Comparison of ENCODE assay signal across 24 cellular contexts in genomic region chr3:128473737-128474136, GRCh38. TPM values are rescaled to one million over a fixed set of nuclear protein-coding genes. Genes with fewer than 3 reads are reported as not detected.
DNase-seq lines count a peak whose midpoint lies in the region; ATAC-seq, FAIRE-seq and TF ChIP-seq lines count a peak whose summit lies in the region.
"Had no signal": no experiment of that assay in that cellular context is flagged by ENCODE, and none has a peak within 500 bp of the region (broad histone marks: within the 10 kb centered on the region; RNA-seq: fewer than 3 reads in every experiment).

No MANE protein-coding gene starts in this region.

- H3K27me3 Mint-ChIP-seq in type B pancreatic cell: peaks cover 60% of the 10 kb centered on the region
- H3K27me3 Mint-ChIP-seq in naive thymus-derived CD8-positive, alpha-beta T cell: peaks cover 5 to 35% (median 22%) of the 10 kb centered on the region in 5 donors

- no peak overlapping the region for H3K4me3 ChIP-seq in HepG2 (replicated peaks in 1 of 3; ENCODE audit: insufficient read depth in 1 of 3, low read depth in 2 of 3, low read length in 3 of 3)
- no peak overlapping the region for H3K4me3 ChIP-seq in right lobe of liver
- no peak overlapping the region for H3K4me3 ChIP-seq in body of pancreas
- H3K4me3 ChIP-seq: BLaER1 treated with 17β-estradiol and CSF1 and Interleukin-3, amounts not matched to agents 10 nM and 100 nM; GM12878 had no signal

- H3K9ac ChIP-seq in HepG2 (ENCODE audit: insufficient read depth, low read depth, low read length): no peak overlapping the region
- H3K9ac ChIP-seq: BLaER1 treated with 17β-estradiol and CSF1 and Interleukin-3, amounts not matched to agents 10 nM and 100 nM had no signal

- TF ChIP-seq EP300 in HepG2 (IDR thresholded peaks at IDR 0.05; ENCODE audit: low read depth in 2 of 2, low read length in 2 of 2) (no peak), HepG2 (CRISPR knock-in tag; IDR thresholded peaks at IDR 0.05; ENCODE audit: borderline replicate concordance) (no peak)

- CTCF ChIA-PET in HepG2 (lab: Yijun Ruan, JAX; ENCODE audit: low intra/inter-chr PET ratio, low total read pairs): no interaction called here

- H3K36me3 ChIP-seq in HepG2 (replicated peaks in 1 of 2; ENCODE audit: control insufficient read depth in 1 of 2, insufficient read depth in 2 of 2, low read length in 2 of 2) (no peaks in the 10 kb centered on the region), right lobe of liver (no peaks in the 10 kb centered on the region), body of pancreas (replicated peaks in 1 of 2; ENCODE audit: insufficient read depth in 1 of 2, low read depth in 2 of 2) (no peaks in the 10 kb centered on the region)
- H3K36me3 ChIP-seq: BLaER1 treated with 17β-estradiol and CSF1 and Interleukin-3, amounts not matched to agents 10 nM and 100 nM had no signal

- no peaks in the 10 kb centered on the region for H4K20me1 ChIP-seq in HepG2 (ENCODE audit: insufficient read depth, low read length)

- DNase-seq in HepG2 (ENCODE audit: low spot score) (no peak), right lobe of liver (no peak), body of pancreas (no peak), type B pancreatic cell (ENCODE audit: extremely low spot score, unreplicated experiment) (no peak), Ammon's horn (ENCODE audit: low spot score) (no peak)
- no peak for DNase-seq in naive thymus-derived CD8-positive, alpha-beta T cell
- DNase-seq: CD4-positive, alpha-beta T cell; CD8-positive, alpha-beta memory T cell; DMS79; EL; GDM1; GOT3; H9; HFFc6 had no signal

- H2AFZ ChIP-seq in HepG2 (ENCODE audit: low read length): no peak overlapping the region

- no peak for TF ChIP-seq CTCF in HepG2 (CRISPR knock-in tag; IDR thresholded peaks at IDR 0.05)
- no peak for TF ChIP-seq CTCF in right lobe of liver (IDR thresholded peaks at IDR 0.05)
- TF ChIP-seq CTCF in body of pancreas (IDR thresholded peaks at IDR 0.05): no peak
- no peak for TF ChIP-seq CTCF in type B pancreatic cell (conservative IDR thresholded peaks at IDR 0.05)

- no peak overlapping the region for H3K4me2 ChIP-seq in HepG2 (ENCODE audit: low read depth, low read length)

- H3K27ac ChIP-seq in HepG2 (ENCODE audit: extremely low read length, insufficient read depth, low read length): no peak overlapping the region
- no peak overlapping the region for H3K27ac ChIP-seq in right lobe of liver
- H3K27ac ChIP-seq in body of pancreas: peak overlapping the region; percentile 50 to 63 (median 58)
- H3K27ac ChIP-seq: 22Rv1; BLaER1 treated with 17β-estradiol and CSF1 and Interleukin-3, amounts not matched to agents 10 nM and 100 nM had no signal

- H3K9me3 Mint-ChIP-seq in type B pancreatic cell: no peaks in the 10 kb centered on the region
- peaks cover 0 to 4% (median 0%) of the 10 kb centered on the region in 9 donors for H3K9me3 Mint-ChIP-seq in naive thymus-derived CD8-positive, alpha-beta T cell
- H3K9me3 Mint-ChIP-seq: CD14-positive monocyte; CD4-positive, alpha-beta T cell had no signal

- no TSS peak for BruUV-seq in HepG2 (replicated peaks; lab: Mats Ljungman, UMichigan)

- POLR2A ChIA-PET in HepG2 (lab: Yijun Ruan, JAX): no interaction called here
- POLR2A ChIA-PET in naive thymus-derived CD8-positive, alpha-beta T cell (lab: Charles Lee): no interaction called here

- peaks cover 11% of the 10 kb centered on the region for H3K36me3 Mint-ChIP-seq in type B pancreatic cell
- no peaks in the 10 kb centered on the region for H3K36me3 Mint-ChIP-seq in naive thymus-derived CD8-positive, alpha-beta T cell
- H3K36me3 Mint-ChIP-seq: CD14-positive monocyte; CD8-positive, alpha-beta memory T cell had no signal

- ATAC-seq in HepG2 (no peak), right lobe of liver (no peak), body of pancreas (no peak)
- no peak for ATAC-seq in naive thymus-derived CD8-positive, alpha-beta T cell
- ATAC-seq: GM12878, HCT116 had no signal

- no peak for TF ChIP-seq RAD21 in HepG2 (CRISPR knock-in tag; IDR thresholded peaks at IDR 0.05)

- peak overlapping the region; percentile 3 for H3K27ac Mint-ChIP-seq in type B pancreatic cell
- H3K27ac Mint-ChIP-seq in naive thymus-derived CD8-positive, alpha-beta T cell: no peak overlapping the region
- H3K27ac Mint-ChIP-seq: CD4-positive, alpha-beta T cell; CD8-positive, alpha-beta memory T cell; H9; HFFc6 had no signal

- H3K27me3 ChIP-seq in HepG2 (ENCODE audit: control insufficient read depth in 1 of 2, insufficient read depth in 2 of 2, low read length in 2 of 2) (peaks cover 8 to 74% of the 10 kb centered on the region in 2 experiments), right lobe of liver (no peaks in the 10 kb centered on the region), body of pancreas (no peaks in the 10 kb centered on the region)
- H3K27me3 ChIP-seq: BE2C had no signal

- H3K4me1 Mint-ChIP-seq in type B pancreatic cell (ENCODE audit: unreplicated experiment): no peaks in the 10 kb centered on the region
- peaks cover 0 to 4% (median 0%) of the 10 kb centered on the region in 4 donors for H3K4me1 Mint-ChIP-seq in naive thymus-derived CD8-positive, alpha-beta T cell
- H3K4me1 Mint-ChIP-seq: CD14-positive monocyte; CD8-positive, alpha-beta memory T cell had no signal

- intact Hi-C loops in HepG2 (cut with micrococcal nuclease; ENCODE audit: unreplicated experiment): no loop called here
- intact Hi-C loops in right lobe of liver (cut with DNase I): no loop called here
- intact Hi-C loops in body of pancreas (cut with DNase I): no loop called here

- TF ChIP-seq POLR2A in HepG2 (IDR thresholded peaks at IDR 0.05; ENCODE audit: insufficient read depth in 1 of 2, low read depth in 2 of 2, low read length in 2 of 2) (no peak), right lobe of liver (IDR thresholded peaks at IDR 0.05) (no peak), body of pancreas (IDR thresholded peaks at IDR 0.05) (no peak)

- H3K4me3 Mint-ChIP-seq in type B pancreatic cell: no peak overlapping the region
- H3K4me3 Mint-ChIP-seq in naive thymus-derived CD8-positive, alpha-beta T cell: no peak overlapping the region
- H3K4me3 Mint-ChIP-seq: CD14-positive monocyte; CD4-positive, alpha-beta T cell; H9; HFFc6 had no signal

- H3K9me3 ChIP-seq in HepG2 (ENCODE audit: low read length) (no peaks in the 10 kb centered on the region), right lobe of liver (no peaks in the 10 kb centered on the region), body of pancreas (no peaks in the 10 kb centered on the region)
- H3K9me3 ChIP-seq: BE2C; BLaER1 treated with 17β-estradiol and CSF1 and Interleukin-3, amounts not matched to agents 10 nM and 100 nM had no signal

- no peaks in the 10 kb centered on the region for H3K79me2 ChIP-seq in HepG2 (ENCODE audit: insufficient read depth, low read length)

- no peaks in the 10 kb centered on the region for H3K4me1 ChIP-seq in HepG2 (ENCODE audit: insufficient read depth, low read length)
- no peaks in the 10 kb centered on the region for H3K4me1 ChIP-seq in right lobe of liver
- peaks cover 18% of the 10 kb centered on the region for H3K4me1 ChIP-seq in body of pancreas

- no peak for FAIRE-seq in HepG2 (lab: Jason Lieb, UNC)
- FAIRE-seq: A204.1, D721Med, GM12878, GM19239 had no signal

- WGBS in HepG2 (ENCODE audit: low lambda C conversion rate): 0% methylated on average over 3 of the region's 4 CpGs
- 40% methylated on average over 1 of the region's 4 CpGs for WGBS in right lobe of liver (ENCODE audit: insufficient coverage, low coverage, low lambda C conversion rate, missing lambda C conversion rate)
- 52 to 68% methylated on average over 4 of the region's 4 CpGs for WGBS in body of pancreas, 2 donors

- in situ Hi-C loops in HepG2 (cut with HindIII; ENCODE audit: extremely low pct_ligation_motif_present, low pct_unique_long_range_greater_than_20kb): no loop called here

RNA-seq across cellular contexts. Expression of gene DNAJB8, which starts 7.0 kb away (rescaled TPM):
- total RNA-seq in HepG2 (2016; rRNA removed; fragmentation: Illumina TruSeq; extraction: Trizol): not detected in 2 replicates
- total RNA-seq in HepG2 (2016; cell fraction: cytosol; rRNA removed; fragmentation: Illumina TruSeq; extraction: Trizol; ENCODE audit: low read depth): not detected in 2 replicates
- total RNA-seq in HepG2 (2016; cell fraction: insoluble cytoplasmic fraction; rRNA removed; fragmentation: Illumina TruSeq; extraction: Trizol): not detected in 2 replicates
- total RNA-seq in HepG2 (2016; cell fraction: membrane; rRNA removed; fragmentation: Illumina TruSeq; extraction: Trizol): not detected in 2 replicates
- not detected in 2 replicates for total RNA-seq in HepG2 (2016; cell fraction: nucleus; rRNA removed; fragmentation: Illumina TruSeq; extraction: Trizol)
- not detected in 2 replicates for polyA plus RNA-seq in HepG2 (2011; rRNA removed)
- polyA plus RNA-seq in HepG2 (2011; cell fraction: cytosol; rRNA removed): not detected in 2 replicates
- polyA plus RNA-seq in HepG2 (2011; cell fraction: nucleus; rRNA removed): not detected in 2 replicates
- polyA plus RNA-seq in HepG2 (2012): not detected in 2 replicates
- not detected in 2 replicates for polyA plus RNA-seq in HepG2 (2016; cell fraction: cytosol; fragmentation: Illumina TruSeq; extraction: Trizol; ENCODE audit: low read depth)
- polyA plus RNA-seq in HepG2 (2016; cell fraction: insoluble cytoplasmic fraction; fragmentation: Illumina TruSeq; extraction: Trizol; ENCODE audit: low read depth): not detected in 2 replicates
- polyA plus RNA-seq in HepG2 (2016; cell fraction: membrane; fragmentation: Illumina TruSeq; extraction: Trizol; ENCODE audit: low read depth): not detected in 2 replicates
- not detected in 2 replicates for polyA plus RNA-seq in HepG2 (2016; cell fraction: nucleus; fragmentation: Illumina TruSeq; extraction: Trizol; ENCODE audit: insufficient read depth, low read depth)
- polyA minus RNA-seq in HepG2 (2011; rRNA and poly(A)+ RNA removed; ENCODE audit: low replicate concordance): not detected in 2 replicates
- polyA minus RNA-seq in HepG2 (2011; cell fraction: cytosol; rRNA and poly(A)+ RNA removed): not detected in 2 replicates
- polyA minus RNA-seq in HepG2 (2011; cell fraction: nucleus; rRNA and poly(A)+ RNA removed): not detected in 2 replicates
- not detected for total RNA-seq in right lobe of liver
- total RNA-seq in body of pancreas: not detected
- total RNA-seq in type B pancreatic cell (ENCODE audit: low replicate concordance): not detected in 2 replicates
- not detected for total RNA-seq in naive thymus-derived CD8-positive, alpha-beta T cell
- not detected for polyA plus RNA-seq in naive thymus-derived CD8-positive, alpha-beta T cell
- total RNA-seq: CD4-positive, alpha-beta T cell; CD8-positive, alpha-beta memory T cell; GM12878; H9; HFFc6 had no signal
- polyA plus RNA-seq: AG04450; CD14-positive monocyte; CD8-positive, alpha-beta memory T cell; GM12878 had no signal

RNA-seq across cellular contexts. Expression of gene GATA2, which starts 19.3 kb away (rescaled TPM):
- total RNA-seq in HepG2 (2016; rRNA removed; fragmentation: Illumina TruSeq; extraction: Trizol): 4.7 and 6.2 TPM in 2 replicates
- 1.6 and 1.7 TPM in 2 replicates for total RNA-seq in HepG2 (2016; cell fraction: cytosol; rRNA removed; fragmentation: Illumina TruSeq; extraction: Trizol; ENCODE audit: low read depth)
- 3.4 and 6.3 TPM in 2 replicates for total RNA-seq in HepG2 (2016; cell fraction: insoluble cytoplasmic fraction; rRNA removed; fragmentation: Illumina TruSeq; extraction: Trizol)
- total RNA-seq in HepG2 (2016; cell fraction: membrane; rRNA removed; fragmentation: Illumina TruSeq; extraction: Trizol): 4.7 and 5.3 TPM in 2 replicates
- 5.3 and 7.2 TPM in 2 replicates for total RNA-seq in HepG2 (2016; cell fraction: nucleus; rRNA removed; fragmentation: Illumina TruSeq; extraction: Trizol)
- 3.4 and 3.5 TPM in 2 replicates for polyA plus RNA-seq in HepG2 (2011; rRNA removed)
- polyA plus RNA-seq in HepG2 (2011; cell fraction: cytosol; rRNA removed): 2.0 and 3.5 TPM in 2 replicates
- 9.7 and 17.3 TPM in 2 replicates for polyA plus RNA-seq in HepG2 (2011; cell fraction: nucleus; rRNA removed)
- polyA plus RNA-seq in HepG2 (2012): 2.2 and 2.3 TPM in 2 replicates
- 1.4 and 2.2 TPM in 2 replicates for polyA plus RNA-seq in HepG2 (2016; cell fraction: cytosol; fragmentation: Illumina TruSeq; extraction: Trizol; ENCODE audit: low read depth)
- 9.5 and 11.1 TPM in 2 replicates for polyA plus RNA-seq in HepG2 (2016; cell fraction: insoluble cytoplasmic fraction; fragmentation: Illumina TruSeq; extraction: Trizol; ENCODE audit: low read depth)
- polyA plus RNA-seq in HepG2 (2016; cell fraction: membrane; fragmentation: Illumina TruSeq; extraction: Trizol; ENCODE audit: low read depth): 4.3 and 4.5 TPM in 2 replicates
- 16.4 and 19.9 TPM in 2 replicates for polyA plus RNA-seq in HepG2 (2016; cell fraction: nucleus; fragmentation: Illumina TruSeq; extraction: Trizol; ENCODE audit: insufficient read depth, low read depth)
- 4.7 and 24.9 TPM in 2 replicates for polyA minus RNA-seq in HepG2 (2011; rRNA and poly(A)+ RNA removed; ENCODE audit: low replicate concordance)
- polyA minus RNA-seq in HepG2 (2011; cell fraction: cytosol; rRNA and poly(A)+ RNA removed): 3.4 and 3.9 TPM in 2 replicates
- 1.2 and 5.0 TPM in 2 replicates for polyA minus RNA-seq in HepG2 (2011; cell fraction: nucleus; rRNA and poly(A)+ RNA removed)
- total RNA-seq in right lobe of liver: 1 to 10 TPM in 2 of 6 experiments, under 1 TPM in 4; 0.60 to 1.3 (median 0.76) TPM
- 10 to 100 TPM; 11.7 to 12.9 TPM for total RNA-seq in body of pancreas
- 14.1 and 23.9 TPM in 2 replicates for total RNA-seq in type B pancreatic cell (ENCODE audit: low replicate concordance)
- total RNA-seq in naive thymus-derived CD8-positive, alpha-beta T cell: not detected
- polyA plus RNA-seq in naive thymus-derived CD8-positive, alpha-beta T cell: not detected
- total RNA-seq: CD8-positive, alpha-beta memory T cell had no signal
- polyA plus RNA-seq: CD8-positive, alpha-beta memory T cell; GM12878 had no signal

Comparison
In these comparisons a context has a peak if more than half of its experiments do, and no peak if none do; other contexts are left out.
1. H3K27ac ChIP-seq: peak in body of pancreas (4 of 4); none in HepG2 (single experiment) and right lobe of liver (0 of 3).